8 cellular contexts compared by ENCODE assay signal in genomic region chr2:70995227-70995729, GRCh38. TPM values are rescaled to one million over a fixed set of nuclear protein-coding genes. Genes with fewer than 3 reads are reported as not detected.
DNase-seq lines count a peak whose midpoint lies in the region; ATAC-seq and TF ChIP-seq lines count a peak whose summit lies in the region.

No MANE protein-coding gene starts in this region.

- H3K27ac ChIP-seq in Panc1 (ENCODE audit: low read length) (0 out of 2 replicates have a peak overlapping the region, but pooled peaks have one; percentile 25), psoas muscle (peak overlapping the region; percentile 81)

- peak; percentile 45 to 75 for TF ChIP-seq CTCF in Caco-2 (IDR thresholded peaks at IDR 0.05; ENCODE audit: insufficient read depth in 1 of 2, low read depth in 1 of 2, low read length in 1 of 2, severe bottlenecking in 1 of 2, unreplicated experiment in 1 of 2)
- no peak; the same call in 1 of the 2 replicates for TF ChIP-seq CTCF in Panc1 (IDR thresholded peaks at IDR 0.05)
- TF ChIP-seq CTCF in psoas muscle (IDR thresholded peaks at IDR 0.05): peak; percentile 29

- H3K27ac Mint-ChIP-seq in Caco-2 (ENCODE audit: unreplicated experiment): no peak overlapping the region
- peak overlapping the region; percentile 79 for H3K27ac Mint-ChIP-seq in activated naive CD8-positive, alpha-beta T cell

- 2% methylated on average over 18 of the region's 18 CpGs for WGBS in psoas muscle, 3 donors

- no peaks in the 10 kb centered on the region for H3K27me3 Mint-ChIP-seq in Caco-2 (ENCODE audit: insufficient read depth, unreplicated experiment)
- no peaks in the 10 kb centered on the region for H3K27me3 Mint-ChIP-seq in activated naive CD8-positive, alpha-beta T cell

- peak; percentile 66 to 71 for DNase-seq in Caco-2
- no peak for DNase-seq in Panc1 (ENCODE audit: low read depth, low spot score)
- DNase-seq in left cardiac atrium: no peak
- no peak for DNase-seq in psoas muscle
- no peak for DNase-seq in NCI-H1048 (lab: John Stamatoyannopoulos, UW)

- in situ Hi-C loops in Panc1 (cut with HindIII; ENCODE audit: low pct_unique_long_range_greater_than_20kb, low sequenced_read_pairs): no loop called here

- H3K36me3 Mint-ChIP-seq in Caco-2 (ENCODE audit: insufficient read depth, unreplicated experiment): peaks cover 8% of the 10 kb centered on the region
- H3K36me3 Mint-ChIP-seq in activated naive CD8-positive, alpha-beta T cell: no peaks in the 10 kb centered on the region

- POLR2A ChIA-PET in Caco-2 (lab: Charles Lee) (no interaction called here), Panc1 (lab: Charles Lee) (no interaction called here)

- CTCF ChIA-PET in Caco-2 (lab: Charles Lee): no interaction called here
- CTCF ChIA-PET in Panc1 (lab: Charles Lee): no interaction called here

- H3K27me3 ChIP-seq in Caco-2 (replicated peaks; ENCODE audit: control insufficient read depth, insufficient read depth, low read length) (no peaks in the 10 kb centered on the region), Panc1 (ENCODE audit: control insufficient read depth, insufficient read depth, low read length) (no peaks in the 10 kb centered on the region), psoas muscle (ENCODE audit: insufficient read depth in 3 of 3, low read length in 2 of 3) (no peaks in the 10 kb centered on the region)

- no peaks in the 10 kb centered on the region for H3K9me3 Mint-ChIP-seq in Caco-2 (ENCODE audit: unreplicated experiment)
- H3K9me3 Mint-ChIP-seq in activated naive CD8-positive, alpha-beta T cell (ENCODE audit: low read depth): no peaks in the 10 kb centered on the region

- H3K4me3 ChIP-seq in Caco-2 (ENCODE audit: low read depth, low read length): peak overlapping the region; percentile 73
- H3K4me3 ChIP-seq in Panc1 (ENCODE audit: low read depth in 2 of 2, low read length in 2 of 2): peak overlapping the region; percentile 88 to 91
- peak overlapping the region; percentile 97 for H3K4me3 ChIP-seq in psoas muscle

- H3K9me3 ChIP-seq in Caco-2 (no peaks in the 10 kb centered on the region), Panc1 (ENCODE audit: control insufficient read depth, insufficient read depth, low read depth, low read length) (no peaks in the 10 kb centered on the region), psoas muscle (no peaks in the 10 kb centered on the region)

- H3K36me3 ChIP-seq in Caco-2 (ENCODE audit: control insufficient read depth, insufficient read depth, low read length): no peaks in the 10 kb centered on the region
- H3K36me3 ChIP-seq in Panc1 (ENCODE audit: control insufficient read depth, insufficient read depth, low read length): peaks cover 2% of the 10 kb centered on the region; the same call in 1 of the 2 replicates
- peaks cover 2 to 26% of the 10 kb centered on the region in 2 donors for H3K36me3 ChIP-seq in psoas muscle (ENCODE audit: insufficient read depth in 1 of 2, low read depth in 1 of 2)

- H3K4me3 Mint-ChIP-seq in Caco-2 (ENCODE audit: unreplicated experiment): peak overlapping the region; percentile 93
- H3K4me3 Mint-ChIP-seq in activated naive CD8-positive, alpha-beta T cell: peak overlapping the region; percentile 91

- no peaks in the 10 kb centered on the region for H3K4me1 Mint-ChIP-seq in Caco-2 (ENCODE audit: low read depth, unreplicated experiment)
- H3K4me1 Mint-ChIP-seq in activated naive CD8-positive, alpha-beta T cell (ENCODE audit: low read depth): peaks cover 28% of the 10 kb centered on the region

- H3K4me1 ChIP-seq in Caco-2 (peaks cover 19% of the 10 kb centered on the region), Panc1 (ENCODE audit: control insufficient read depth, insufficient read depth, low read length) (peaks cover 7% of the 10 kb centered on the region), psoas muscle (peaks cover 17% of the 10 kb centered on the region)

- peak; percentile 40 for ATAC-seq in GM19324 (IDR thresholded peaks at IDR 0.05; ENCODE audit: low FRiP score, unreplicated experiment)
- ATAC-seq in HG03469 (IDR thresholded peaks at IDR 0.05; ENCODE audit: unreplicated experiment): peak; percentile 34
- peak; percentile 74 for ATAC-seq in Panc1
- peak; percentile 28 to 43 for ATAC-seq in left cardiac atrium
- peak in 2 of 4 donors; percentile 29 to 45 for ATAC-seq in psoas muscle

- BruUV-seq in Caco-2 (replicated peaks; lab: Mats Ljungman, UMichigan) (no TSS peak), Panc1 (replicated peaks; lab: Mats Ljungman, UMichigan) (no TSS peak)

- intact Hi-C loops in Caco-2 (cut with micrococcal nuclease; ENCODE audit: unreplicated experiment) (loop anchor here (2.0 kb wide), 1 partner anchor 74 kb away; the partner anchor contains the start of gene NAGK), Panc1 (cut with micrococcal nuclease; ENCODE audit: unreplicated experiment) (no loop called here), left cardiac atrium (cut with DNase I) (loop anchor here in 1 of 2 donors (5.0 kb wide), 1 partner anchor 67 kb away; no protein-coding TSS in a partner anchor), psoas muscle (cut with DNase I) (no loop called here)

RNA-seq across cellular contexts. Expression of gene TEX261, which starts 0.6 kb away (rescaled TPM):
- 64.1 and 70.0 TPM in 2 replicates for total RNA-seq in Caco-2 (2022)
- total RNA-seq in Panc1 (2021; ENCODE audit: unreplicated experiment): 64.9 TPM
- 49.4 TPM for polyA plus RNA-seq in Panc1 (2012; ENCODE audit: insufficient read length)
- 10 to 100 TPM; 54.8 to 60.4 TPM for total RNA-seq in left cardiac atrium
- 10 to 100 TPM; 46.7 to 70.7 (median 54.7) TPM for total RNA-seq in psoas muscle
- 10 to 100 TPM; 31.9 to 70.5 (median 34.2) TPM for polyA plus RNA-seq in psoas muscle

RNA-seq across cellular contexts. Expression of gene ANKRD53, which starts 16.8 kb away (rescaled TPM):
- total RNA-seq in Caco-2 (2022) (0.16 and 0.28 TPM in 2 replicates), Panc1 (2021; ENCODE audit: unreplicated experiment) (not detected), left cardiac atrium (1 to 10 TPM; 1.8 to 2.3 TPM), psoas muscle (under 1 TPM; 0.15 to 0.69 (median 0.49) TPM)
- polyA plus RNA-seq in Panc1 (2012; ENCODE audit: insufficient read length): 0.13 TPM
- polyA plus RNA-seq in psoas muscle: under 1 TPM; 0.27 to 0.77 (median 0.36) TPM

RNA-seq across cellular contexts. Expression of gene ATP6V1B1, which starts 59.6 kb away (rescaled TPM):
- 2.6 and 4.0 TPM in 2 replicates for total RNA-seq in Caco-2 (2022)
- 0.18 TPM for total RNA-seq in Panc1 (2021; ENCODE audit: unreplicated experiment)
- polyA plus RNA-seq in Panc1 (2012; ENCODE audit: insufficient read length): not detected
- total RNA-seq in left cardiac atrium: under 1 TPM; 0.85 to 0.89 TPM
- under 1 TPM in 2 of 4 donors, not detected in 2; 0.22 to 0.53 TPM for total RNA-seq in psoas muscle
- under 1 TPM; 0.10 to 0.70 (median 0.38) TPM for polyA plus RNA-seq in psoas muscle

Comparison
In these comparisons a context has a peak if more than half of its experiments do, and no peak if none do; other contexts are left out.
1. DNase-seq: peak in Caco-2 (2 of 2); none in Panc1 (single experiment), left cardiac atrium (single experiment), psoas muscle (0 of 2) and NCI-H1048 (single experiment).
2. Peak in every context shown above with its lines, with median percentiles within 50 percentile points of each other: H3K4me3 ChIP-seq.